20 cellular contexts compared by ENCODE assay signal in genomic region chr7:69577221-69577620, GRCh38. TPM values are rescaled to one million over a fixed set of nuclear protein-coding genes. Genes with fewer than 3 reads are reported as not detected.
DNase-seq lines count a peak whose midpoint lies in the region; ATAC-seq, FAIRE-seq and TF ChIP-seq lines count a peak whose summit lies in the region.
"Had no signal": no experiment of that assay in that cellular context is flagged by ENCODE, and none has a peak within 500 bp of the region (broad histone marks: within the 10 kb centered on the region; RNA-seq: fewer than 3 reads in every experiment).

No MANE protein-coding gene starts in this region.

- H3K4me3 ChIP-seq in astrocyte of the cerebellum (ENCODE audit: low read depth, low read length) (no peak overlapping the region), MM.1S (ENCODE audit: low read length) (no peak overlapping the region)
- H3K4me3 ChIP-seq in CD4-positive, alpha-beta memory T cell (ENCODE audit: low read length in 2 of 2) = no peak overlapping the region
- H3K4me3 ChIP-seq: thoracic aorta had no signal

- no peaks in the 10 kb centered on the region for H3K36me3 ChIP-seq in MM.1S (replicated peaks; ENCODE audit: insufficient read depth, low read length)
- H3K36me3 ChIP-seq in CD4-positive, alpha-beta memory T cell (ENCODE audit: insufficient read depth, low read length) = no peaks in the 10 kb centered on the region
- H3K36me3 ChIP-seq: thoracic aorta had no signal

- no peak overlapping the region for H2AFZ ChIP-seq in MM.1S (ENCODE audit: low read length)

- H3K27ac ChIP-seq in MM.1S (ENCODE audit: low read length) = no peak overlapping the region
- H3K27ac ChIP-seq in CD4-positive, alpha-beta memory T cell (ENCODE audit: low read depth, low read length) = no peak overlapping the region
- H3K27ac ChIP-seq: C4-2B, foreskin keratinocyte, RWPE1, thoracic aorta had no signal

- peaks cover 3% of the 10 kb centered on the region for H3K9me3 Mint-ChIP-seq in osteocyte (ENCODE audit: unreplicated experiment)
- peaks cover 0 to 8% (median 2%) of the 10 kb centered on the region in 8 donors for H3K9me3 Mint-ChIP-seq in CD4-positive, alpha-beta memory T cell
- H3K9me3 Mint-ChIP-seq: central memory CD8-positive, alpha-beta T cell had no signal

- H3K27me3 Mint-ChIP-seq in osteocyte (ENCODE audit: unreplicated experiment) = peaks cover 24% of the 10 kb centered on the region
- H3K27me3 Mint-ChIP-seq in CD4-positive, alpha-beta memory T cell = peaks cover 0 to 3% of the 10 kb centered on the region in 2 donors
- H3K27me3 Mint-ChIP-seq: central memory CD8-positive, alpha-beta T cell had no signal

- H3K79me2 ChIP-seq in MM.1S (ENCODE audit: low read length) = no peaks in the 10 kb centered on the region

- POLR2A ChIA-PET in CD4-positive, alpha-beta memory T cell (lab: Charles Lee; ENCODE audit: partially characterized antibody) = no interaction called here

- no peaks in the 10 kb centered on the region for H3K36me3 Mint-ChIP-seq in osteocyte (ENCODE audit: unreplicated experiment)
- H3K36me3 Mint-ChIP-seq in CD4-positive, alpha-beta memory T cell = no peaks in the 10 kb centered on the region

- TF ChIP-seq POLR2A in GM12891 (IDR thresholded peaks at IDR 0.05; ENCODE audit: low read depth, low read length) = no peak

- H4K20me1 ChIP-seq in MM.1S (ENCODE audit: insufficient read depth, low read length) = no peaks in the 10 kb centered on the region

- DNase-seq in GM12891 (ENCODE audit: insufficient read length, low spot score) (no peak), astrocyte of the cerebellum (ENCODE audit: low read depth) (peak; percentile 75), osteocyte (ENCODE audit: extremely low spot score, unreplicated experiment) (no peak), MM.1S (no peak)
- no peak for DNase-seq in stimulated activated CD4-positive, alpha-beta T cell treated with anti-CD3 and anti-CD28 coated beads, Interleukin-1b, Interleukin-23, amount 100 ng/mL, for 48 hours
- DNase-seq in CD4-positive, alpha-beta memory T cell = no peak
- DNase-seq: effector memory CD8-positive, alpha-beta T cell; foreskin keratinocyte; left colon; NCI-H2171; stimulated activated CD4-positive, alpha-beta T cell treated with anti-CD3 and anti-CD28 coated beads, Interleukin-4, amount 100 ng/mL, for 24 hours; stimulated activated CD8-positive, alpha-beta memory T cell treated with anti-CD3 and anti-CD28 coated beads, Interleukin-4, amount 100 ng/mL, for 48 hours; T-helper 1 cell had no signal

- no peaks in the 10 kb centered on the region for H3F3A ChIP-seq in MM.1S (ENCODE audit: insufficient read depth, low read length)

- no peaks in the 10 kb centered on the region for H3K9me3 ChIP-seq in MM.1S (replicated peaks; ENCODE audit: insufficient read depth, low read length)
- no peaks in the 10 kb centered on the region for H3K9me3 ChIP-seq in CD4-positive, alpha-beta memory T cell (ENCODE audit: control insufficient read depth in 1 of 2, low read length in 2 of 2)
- H3K9me3 ChIP-seq: thoracic aorta had no signal

- no peak for TF ChIP-seq CTCF in astrocyte of the cerebellum (IDR thresholded peaks at IDR 0.05; ENCODE audit: low read depth, low read length, missing control alignments)
- no peak for TF ChIP-seq CTCF in osteocyte (IDR thresholded peaks at IDR 0.05)
- no peak for TF ChIP-seq CTCF in MM.1S (IDR thresholded peaks at IDR 0.05; ENCODE audit: low read length)

- FAIRE-seq in GM12891 (lab: Jason Lieb, UNC) = peak; percentile 82
- FAIRE-seq: HepG2 had no signal

- peaks cover 7% of the 10 kb centered on the region for H3K4me1 Mint-ChIP-seq in osteocyte (ENCODE audit: unreplicated experiment)
- no peaks in the 10 kb centered on the region for H3K4me1 Mint-ChIP-seq in CD4-positive, alpha-beta memory T cell
- H3K4me1 Mint-ChIP-seq: central memory CD8-positive, alpha-beta T cell had no signal

- H3K27ac Mint-ChIP-seq in osteocyte (ENCODE audit: unreplicated experiment) = peak overlapping the region; percentile 3
- no peak overlapping the region for H3K27ac Mint-ChIP-seq in CD4-positive, alpha-beta memory T cell
- H3K27ac Mint-ChIP-seq: effector memory CD8-positive, alpha-beta T cell had no signal

- ATAC-seq in HG02610 (IDR thresholded peaks at IDR 0.05; ENCODE audit: unreplicated experiment) = peak; percentile 54
- ATAC-seq: effector memory CD8-positive, alpha-beta T cell; foreskin keratinocyte; HCT116; HepG2; left colon had no signal

- no peak overlapping the region for H3K4me3 Mint-ChIP-seq in osteocyte (ENCODE audit: unreplicated experiment)
- no peak overlapping the region for H3K4me3 Mint-ChIP-seq in CD4-positive, alpha-beta memory T cell
- H3K4me3 Mint-ChIP-seq: central memory CD8-positive, alpha-beta T cell; effector memory CD8-positive, alpha-beta T cell had no signal

- H3K4me2 ChIP-seq in MM.1S (ENCODE audit: low read depth, low read length) = no peak overlapping the region

- CTCF ChIA-PET in CD4-positive, alpha-beta memory T cell (lab: Charles Lee; ENCODE audit: partially characterized antibody) = no interaction called here

- intact Hi-C loops in CD4-positive, alpha-beta memory T cell (cut with micrococcal nuclease) = no loop called here

- no peaks in the 10 kb centered on the region for H3K27me3 ChIP-seq in MM.1S (replicated peaks; ENCODE audit: insufficient read depth, low read length)
- H3K27me3 ChIP-seq in CD4-positive, alpha-beta memory T cell (ENCODE audit: insufficient read depth, low read length) = no peaks in the 10 kb centered on the region
- H3K27me3 ChIP-seq: foreskin keratinocyte had no signal

- no peaks in the 10 kb centered on the region for H3K9me2 ChIP-seq in MM.1S (replicated peaks; ENCODE audit: insufficient read depth, low read length)

- no peak overlapping the region for H3K9ac ChIP-seq in MM.1S (ENCODE audit: low read length)

- H3K4me1 ChIP-seq in MM.1S (ENCODE audit: low read length) = no peaks in the 10 kb centered on the region
- no peaks in the 10 kb centered on the region for H3K4me1 ChIP-seq in CD4-positive, alpha-beta memory T cell (ENCODE audit: insufficient read depth, low read length)
- H3K4me1 ChIP-seq: foreskin keratinocyte had no signal

- in situ Hi-C loops in astrocyte of the cerebellum (cut with HindIII; ENCODE audit: low sequenced_read_pairs) = no loop called here

TF ChIP-seq in GM12891, 5 proteins besides CTCF, POLR2A, EP300 and RAD21:
- TF ChIP-seq TAF1 (IDR thresholded peaks at IDR 0.05; ENCODE audit: low read depth, low read length) = no peak
- TF ChIP-seq POLR2AphosphoS5 (IDR thresholded peaks at IDR 0.05; ENCODE audit: low read depth, low read length) = no peak
- TF ChIP-seq PAX5 (IDR thresholded peaks at IDR 0.05; ENCODE audit: insufficient read depth, low read length, severe bottlenecking) = no peak
- TF ChIP-seq SPI1 (IDR thresholded peaks at IDR 0.05; ENCODE audit: low read depth, low read length) = no peak

RNA-seq across cellular contexts. Expression of gene AUTS2, which starts 21.1 kb away (rescaled TPM):
- polyA plus RNA-seq in GM12891 (2012; ENCODE audit: low read depth, missing spikeins) = 9.2 TPM
- total RNA-seq in osteocyte = 65.3 and 80.6 TPM in 2 replicates
- 10 to 100 TPM; 32.1 to 35.2 TPM for total RNA-seq in CD4-positive, alpha-beta memory T cell
- polyA plus RNA-seq in CD4-positive, alpha-beta memory T cell = 10 to 100 TPM in 1 of 2 donors, 1 to 10 TPM in 1; 3.4 to 18.9 TPM
- polyA plus RNA-seq: HepG2 had no signal
